8 cellular contexts compared by ENCODE assay signal in the genomic region with DNA sequence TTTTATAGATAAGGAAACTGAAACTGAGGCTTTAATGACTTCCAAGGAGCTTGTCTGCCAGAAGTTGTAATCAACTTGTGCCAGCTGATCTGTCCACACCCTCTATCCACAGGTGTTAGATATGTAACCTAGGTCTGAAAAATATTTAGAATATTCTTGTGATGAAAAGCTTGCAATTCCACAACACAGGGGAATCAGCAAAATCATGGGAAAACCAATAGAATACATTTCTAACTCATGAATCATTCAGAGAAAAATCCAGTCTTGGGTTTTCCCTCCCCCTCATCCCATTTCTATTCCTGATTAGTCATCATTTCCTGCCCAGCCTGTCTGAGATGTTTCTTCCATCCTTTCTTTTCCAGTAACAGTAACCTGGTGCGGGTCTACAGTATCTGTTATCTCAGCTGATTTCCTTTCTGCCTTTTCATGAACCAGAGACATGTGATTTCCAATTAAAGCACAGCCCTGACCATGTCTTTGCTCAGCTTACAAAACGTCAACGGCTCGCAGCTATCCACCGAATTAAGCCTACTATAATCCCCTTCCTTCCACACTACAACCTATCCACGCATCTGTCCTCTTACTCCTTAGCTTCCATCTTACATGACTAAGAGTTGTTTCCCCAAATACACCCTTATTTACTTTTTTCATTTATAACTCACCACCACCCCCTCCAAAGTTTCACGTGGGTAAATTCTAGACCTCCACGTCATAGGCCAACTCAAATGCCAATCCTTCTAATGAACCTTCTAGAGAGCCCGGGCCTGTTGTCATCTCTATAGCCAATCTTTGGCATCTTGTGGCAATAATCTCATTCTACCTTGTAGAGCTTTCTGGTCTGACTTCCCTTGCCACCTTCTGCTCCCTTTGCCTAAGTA. TPM values are rescaled to one million over a fixed set of nuclear protein-coding genes. Genes with fewer than 3 reads are reported as not detected.
DNase-seq lines count a peak whose midpoint lies in the region; ATAC-seq, FAIRE-seq and TF ChIP-seq lines count a peak whose summit lies in the region.

No MANE protein-coding gene starts in this region.

- H3K36me3 Mint-ChIP-seq in MCF 10A (ENCODE audit: insufficient read depth, unreplicated experiment), result peaks cover 7% of the 10 kb centered on the region
- peaks cover 6 to 7% of the 10 kb centered on the region in 2 donors for H3K36me3 Mint-ChIP-seq in stimulated activated naive B cell treated with anti-CD40 and anti-IgM and Interleukin-4, amounts not matched to agents 10 μg/mL and 1 μg/mL and 100 μg/mL, for 72 hours

- H3K9me3 ChIP-seq in PC-3 (ENCODE audit: low read length) (no peaks in the 10 kb centered on the region), keratinocyte (ENCODE audit: control insufficient read depth, low read depth, low read length) (no peaks in the 10 kb centered on the region)

- H2AFZ ChIP-seq in PC-3 (ENCODE audit: low read length) (peak overlapping the region; percentile 88; the same call in 1 of the 2 replicates), keratinocyte (ENCODE audit: control insufficient read depth, low read length) (peak overlapping the region; percentile 67)

- H3K27me3 Mint-ChIP-seq in MCF 10A (ENCODE audit: insufficient read depth, unreplicated experiment), result no peaks in the 10 kb centered on the region
- H3K27me3 Mint-ChIP-seq in stimulated activated naive B cell treated with anti-CD40 and anti-IgM and Interleukin-4, amounts not matched to agents 10 μg/mL and 1 μg/mL and 100 μg/mL, for 72 hours, result no peaks in the 10 kb centered on the region

- H4K20me1 ChIP-seq in PC-3 (ENCODE audit: low read length), result peaks cover 18% of the 10 kb centered on the region
- peaks cover 8% of the 10 kb centered on the region for H4K20me1 ChIP-seq in keratinocyte (ENCODE audit: control insufficient read depth, extremely low read depth, insufficient read depth, low read length)

- FAIRE-seq in keratinocyte (lab: Jason Lieb, UNC), result peak; percentile 65

- H3F3A ChIP-seq in PC-3 (ENCODE audit: low read length, unreplicated experiment), result no peaks in the 10 kb centered on the region

- TF ChIP-seq CTCF in PC-3 (conservative IDR thresholded peaks at IDR 0.05; ENCODE audit: low read depth, low read length) (no peak), MCF 10A (IDR thresholded peaks at IDR 0.05; ENCODE audit: unreplicated experiment) (no peak), keratinocyte (optimal IDR thresholded peaks at IDR 0.05 in 1 of 3, IDR thresholded peaks at IDR 0.05 in 1 of 3, conservative IDR thresholded peaks at IDR 0.05 in 1 of 3; ENCODE audit: extremely low read depth in 1 of 3, insufficient read depth in 2 of 3, low read length in 3 of 3) (no peak)

- H3K4me2 ChIP-seq in PC-3 (ENCODE audit: low read length) (peak overlapping the region; percentile 83), keratinocyte (ENCODE audit: control insufficient read depth, extremely low read depth, insufficient read depth, low read depth, low read length) (peak overlapping the region; percentile 96)

- H3K4me1 Mint-ChIP-seq in MCF 10A (ENCODE audit: insufficient read depth, unreplicated experiment), result peaks cover 31% of the 10 kb centered on the region
- H3K4me1 Mint-ChIP-seq in stimulated activated naive B cell treated with anti-CD40 and anti-IgM and Interleukin-4, amounts not matched to agents 10 μg/mL and 1 μg/mL and 100 μg/mL, for 72 hours, result peaks cover 19 to 25% of the 10 kb centered on the region in 2 donors

- H3K9ac ChIP-seq in PC-3 (ENCODE audit: low read length) (peak overlapping the region; percentile 85), keratinocyte (ENCODE audit: control insufficient read depth, extremely low read depth, insufficient read depth, low read length) (peak overlapping the region; percentile 97)

- peak overlapping the region; percentile 72 for H3K4me3 Mint-ChIP-seq in MCF 10A (ENCODE audit: unreplicated experiment)
- H3K4me3 Mint-ChIP-seq in stimulated activated naive B cell treated with anti-CD40 and anti-IgM and Interleukin-4, amounts not matched to agents 10 μg/mL and 1 μg/mL and 100 μg/mL, for 72 hours, result peak overlapping the region; percentile 87 to 89

- H3K79me2 ChIP-seq in PC-3 (ENCODE audit: low read length) (peaks cover 40% of the 10 kb centered on the region), keratinocyte (ENCODE audit: control insufficient read depth, insufficient read depth, low read length) (peaks cover 40% of the 10 kb centered on the region)

- H3K27me3 ChIP-seq in PC-3 (ENCODE audit: low read length) (no peaks in the 10 kb centered on the region), keratinocyte (ENCODE audit: control insufficient read depth, extremely low read depth, insufficient read depth, low read length) (no peaks in the 10 kb centered on the region)

- H3K4me3 ChIP-seq in PC-3 (ENCODE audit: low read length), result peak overlapping the region; percentile 93
- peak overlapping the region; percentile 58 to 96 (median 94) for H3K4me3 ChIP-seq in keratinocyte (ENCODE audit: control insufficient read depth in 2 of 3, extremely low read depth in 1 of 3, insufficient read depth in 2 of 3, low read depth in 1 of 3, low read length in 3 of 3)

- dilution Hi-C loops in keratinocyte (cut with MboI; ENCODE audit: extremely low pct_ligation_motif_present, low sequenced_read_pairs), result no loop called here

- H3K27ac Mint-ChIP-seq in MCF 10A (ENCODE audit: low read depth, unreplicated experiment), result peak overlapping the region; percentile 95
- H3K27ac Mint-ChIP-seq in stimulated activated naive B cell treated with anti-CD40 and anti-IgM and Interleukin-4, amounts not matched to agents 10 μg/mL and 1 μg/mL and 100 μg/mL, for 72 hours, result peak overlapping the region; percentile 99

- H3K36me3 ChIP-seq in PC-3 (ENCODE audit: low read depth, low read length) (peaks cover 3% of the 10 kb centered on the region; the same call in 1 of the 2 replicates), keratinocyte (ENCODE audit: control insufficient read depth in 2 of 2, extremely low read depth in 1 of 2, insufficient read depth in 2 of 2, low read length in 2 of 2) (peaks cover 0 to under 1% of the 10 kb centered on the region in 2 experiments)

- H3K9me1 ChIP-seq in keratinocyte (ENCODE audit: control insufficient read depth, extremely low read depth, insufficient read depth, low read length), result peaks cover 5% of the 10 kb centered on the region

- H3K4me1 ChIP-seq in PC-3 (ENCODE audit: insufficient read depth, low read length) (peaks cover 34% of the 10 kb centered on the region), keratinocyte (ENCODE audit: control insufficient read depth, extremely low read depth, insufficient read depth, low read length) (peaks cover 36% of the 10 kb centered on the region)

- H3K27ac ChIP-seq in PC-3 (ENCODE audit: low read length) (peak overlapping the region; percentile 98), keratinocyte (ENCODE audit: control insufficient read depth, insufficient read depth, low read length) (peak overlapping the region; percentile 99)

- intact Hi-C loops in PC-3 (cut with micrococcal nuclease), result no loop called here
- intact Hi-C loops in MCF 10A (cut with micrococcal nuclease), result loop anchor here (5.0 kb wide), 3 partner anchors 68 to 228 kb away; no protein-coding TSS in a partner anchor

- BruUV-seq in PC-3 (replicated peaks; lab: Mats Ljungman, UMichigan) (TSS peak; percentile 96), MCF 10A (replicated peaks; lab: Mats Ljungman, UMichigan) (TSS peak; percentile 97)

- DNase-seq in A172 (ENCODE audit: low spot score) (peak; percentile 97), GM03348 (ENCODE audit: low spot score) (peak; percentile 87), PC-3 (peak; percentile 89), MCF 10A (ENCODE audit: unreplicated experiment) (peak; percentile 93), keratinocyte (ENCODE audit: low read depth, low spot score) (peak; percentile 90), UCSD-AML1 (lab: John Stamatoyannopoulos, UW; ENCODE audit: unreplicated experiment) (no peak)
- no peak for DNase-seq in stimulated activated naive B cell treated with anti-CD40 and anti-IgM and Interleukin-4, amounts not matched to agents 10 μg/mL and 1 μg/mL and 100 μg/mL, for 72 hours

- CTCF ChIA-PET in PC-3 (lab: Charles Lee) (no interaction called here), MCF 10A (lab: Yijun Ruan, JAX) (interaction anchor here (0.6 to 2.5 kb wide), 5 partner anchors 16 to 283 kb away, joined by 3 to 8 read pairs (median 3); no protein-coding TSS in a partner anchor)

- H3K9me3 Mint-ChIP-seq in MCF 10A (ENCODE audit: unreplicated experiment), result no peaks in the 10 kb centered on the region
- H3K9me3 Mint-ChIP-seq in stimulated activated naive B cell treated with anti-CD40 and anti-IgM and Interleukin-4, amounts not matched to agents 10 μg/mL and 1 μg/mL and 100 μg/mL, for 72 hours, result no peaks in the 10 kb centered on the region

- ATAC-seq in HG02852 (IDR thresholded peaks at IDR 0.05; ENCODE audit: unreplicated experiment) (peak; percentile 4), PC-3 (peak; percentile 53)
- ATAC-seq in stimulated activated naive B cell treated with anti-CD40 and anti-IgM and Interleukin-4, amounts not matched to agents 10 μg/mL and 1 μg/mL and 100 μg/mL, for 72 hours (replicated peaks), result peak; percentile 8 to 20

- POLR2A ChIA-PET in PC-3 (lab: Charles Lee; ENCODE audit: unreplicated experiment) (interaction anchor here (0.6 to 0.7 kb wide), 3 partner anchors 8 to 581 kb away, joined by 3 read pairs; no protein-coding TSS in a partner anchor), MCF 10A (lab: Yijun Ruan, JAX) (interaction anchor here (0.6 to 8.1 kb wide), 29 partner anchors 8 to 820 kb away, joined by 3 to 107 read pairs (median 5); partner anchors contain the start of genes ELF2, NAA15, NDUFC1 and SETD7)

- no peaks in the 10 kb centered on the region for H3K9me2 ChIP-seq in PC-3 (replicated peaks; ENCODE audit: low read length)

RNA-seq across cellular contexts. Expression of gene NOCT, which starts 1.0 kb away (rescaled TPM):
- 28.9 and 32.1 TPM in 2 replicates for total RNA-seq in A172 (2014; rRNA removed; shearing (Covaris generic))
- total RNA-seq in PC-3 (2014; rRNA removed), result 25.8 and 32.7 TPM in 2 replicates
- total RNA-seq in MCF 10A (2022), result 16.5 and 25.5 TPM in 2 replicates
- polyA plus RNA-seq in keratinocyte, result 12.6 to 25.9 TPM (median 14.0 TPM) in 3 replicates
- polyA plus RNA-seq in keratinocyte (2011; ENCODE audit: low read depth), result 7.3 TPM
- polyA plus RNA-seq in keratinocyte (2011; cell fraction: cytosol; rRNA removed), result 12.0 and 18.6 TPM in 2 replicates
- 34.7 and 42.0 TPM in 2 replicates for polyA plus RNA-seq in keratinocyte (2011; cell fraction: nucleus; rRNA removed)
- 23.3 and 40.5 TPM in 2 replicates for polyA plus RNA-seq in keratinocyte (2012; ENCODE audit: low replicate concordance)
- polyA minus RNA-seq in keratinocyte, result 47.5 to 94.3 TPM (median 49.5 TPM) in 3 replicates
- 51.2 TPM for polyA minus RNA-seq in keratinocyte (2011; cell fraction: cytosol; rRNA and poly(A)+ RNA removed)
- 68.3 and 112 TPM in 2 replicates for polyA minus RNA-seq in keratinocyte (2011; cell fraction: nucleus; rRNA and poly(A)+ RNA removed)

Comparison
In these comparisons a context has a peak if more than half of its experiments do, and no peak if none do; other contexts are left out.
1. DNase-seq: peak in A172 (single experiment), GM03348 (single experiment), PC-3 (single experiment), MCF 10A (single experiment) and keratinocyte (single experiment); none in stimulated activated naive B cell treated with anti-CD40 and anti-IgM and Interleukin-4, amounts not matched to agents 10 μg/mL and 1 μg/mL and 100 μg/mL, for 72 hours (single experiment) and UCSD-AML1 (single experiment).
2. Peak in every context shown above with its lines, with median percentiles within 50 percentile points of each other: ATAC-seq.